In the genomic region with DNA sequence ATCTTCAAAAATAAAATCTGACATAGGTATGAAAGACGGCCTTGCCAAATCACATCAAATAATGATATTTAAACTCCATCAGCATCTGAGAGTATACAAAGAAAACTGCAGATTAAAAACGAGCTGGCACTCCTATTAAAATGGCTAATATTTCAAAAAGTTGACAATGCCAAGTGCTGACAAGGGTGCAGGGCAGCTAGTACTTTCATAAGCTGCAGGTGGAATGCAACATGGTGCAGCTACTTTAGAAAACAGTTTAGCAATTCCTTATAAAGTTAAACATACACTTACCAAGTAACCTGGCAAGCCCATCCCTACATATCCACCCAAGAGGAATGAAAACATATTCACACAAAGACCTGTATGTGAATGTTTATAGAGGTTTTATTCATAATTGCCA, we compare ENCODE assay signal across 26 cellular contexts. TPM values are rescaled to one million over a fixed set of nuclear protein-coding genes. Genes with fewer than 3 reads are reported as not detected.
"Had no signal": no experiment of that assay in that cellular context is flagged by ENCODE, and none has a peak within 500 bp of the region (broad histone marks: within the 10 kb centered on the region; RNA-seq: fewer than 3 reads in every experiment).

No MANE protein-coding gene starts in this region.

- H3K9me3 ChIP-seq: colonic mucosa, heart right ventricle, mucosa of descending colon, tibial artery had no signal

- DNase-seq: activated CD4-positive, alpha-beta T cell treated with anti-CD3 and anti-CD28 coated beads for 4 hours; activated CD4-positive, alpha-beta T cell treated with anti-CD3 and anti-CD28 coated beads, Interleukin-2, amount 50 U/mL, for 48 hours; activated CD4-positive, CD25-positive, alpha-beta regulatory T cell; activated gamma-delta T cell; activated T-cell treated with anti-CD3 and anti-CD28 coated beads, Interleukin-2, amount 50 U/mL, for 72 hours; colonic mucosa; heart right ventricle; left colon; mesenchymal stem cell; mucosa of descending colon; naive B cell; retina; stimulated activated CD4-positive, alpha-beta T cell treated with anti-CD3 and anti-CD28 coated beads, Interleukin-4, amount 100 ng/mL, for 4 hours; T1000 had no signal

- H3K4me3 ChIP-seq: colonic mucosa, heart right ventricle, mucosa of descending colon, tibial artery had no signal

- H3K27ac Mint-ChIP-seq: progenitor cell of endocrine pancreas had no signal

- H3K36me3 ChIP-seq: colonic mucosa had no signal

- H3K4me3 Mint-ChIP-seq: stimulated activated naive CD8-positive, alpha-beta T cell treated with anti-CD3 and anti-CD28 coated beads, Interleukin-15, Interleukin-2, amounts not matched to agents 100 ng/mL and 50 ng/mL, for 24 hours had no signal

- H3K27me3 Mint-ChIP-seq: naive B cell; stimulated activated naive CD8-positive, alpha-beta T cell treated with anti-CD3 and anti-CD28 coated beads, Interleukin-15, Interleukin-2, amounts not matched to agents 100 ng/mL and 50 ng/mL, for 24 hours had no signal

- H3K27ac ChIP-seq: colonic mucosa had no signal

- ATAC-seq: activated naive CD4-positive, alpha-beta T cell treated with anti-CD3 and anti-CD28 coated beads, Interleukin-2, amount 50 U/mL, for 72 hours; activated T-cell treated with anti-CD3 and anti-CD28 coated beads, Interleukin-2, amount 50 U/mL, for 72 hours; heart right ventricle; left colon; mucosa of descending colon had no signal

- H3K9me3 Mint-ChIP-seq: activated naive CD4-positive, alpha-beta T cell treated with anti-CD3 and anti-CD28 coated beads, Interleukin-2, amount 50 U/mL, for 72 hours; activated T-cell treated with anti-CD3 and anti-CD28 coated beads, Interleukin-2, amount 50 U/mL, for 72 hours; naive B cell; stimulated activated naive CD8-positive, alpha-beta T cell treated with anti-CD3 and anti-CD28 coated beads, Interleukin-15, Interleukin-2, amounts not matched to agents 100 ng/mL and 50 ng/mL, for 24 hours; T-helper 1 cell treated with Interleukin-12 subunit alpha and Interleukin-12 subunit beta and Interleukin-4 antibody, amounts not matched to agents 30 μg/mL and 1 μg/mL, for 36 hours had no signal

- H3K27me3 ChIP-seq: colonic mucosa, heart right ventricle, tibial artery had no signal

RNA-seq across cellular contexts. Expression of a gene that starts 37.8 kb away (rescaled TPM):
- total RNA-seq: activated naive CD4-positive, alpha-beta T cell treated with anti-CD3 and anti-CD28 coated beads, Interleukin-2, amount 50 U/mL, for 72 hours; activated T-cell treated with anti-CD3 and anti-CD28 coated beads, Interleukin-2, amount 50 U/mL, for 72 hours; astrocyte; epithelial cell of proximal tubule; fibroblast of villous mesenchyme; heart right ventricle; lower leg skin; osteocyte; progenitor cell of endocrine pancreas; ureter had no signal
- polyA plus RNA-seq: heart right ventricle, keratinocyte had no signal
